In the genomic region with DNA sequence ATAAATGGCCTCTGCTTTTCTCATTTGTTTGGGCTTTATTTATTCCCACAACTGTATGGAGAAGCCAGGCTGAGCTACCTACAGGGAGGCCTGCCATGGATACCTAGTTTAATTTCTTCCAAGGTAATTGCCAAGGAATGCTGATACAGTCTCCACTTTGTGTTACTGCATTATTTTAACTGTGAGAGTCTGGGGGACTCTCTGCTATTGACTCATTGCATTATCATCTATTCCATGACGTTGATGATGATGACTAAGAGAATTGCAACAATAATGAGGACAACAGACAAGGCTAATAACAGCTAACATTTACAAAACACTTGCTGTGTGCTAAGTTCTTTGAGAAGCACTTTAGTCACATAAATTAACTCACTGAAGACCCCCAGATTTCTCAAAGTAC, we compare ENCODE assay signal across 14 cellular contexts.
DNase-seq lines count a peak whose midpoint lies in the region; ATAC-seq and TF ChIP-seq lines count a peak whose summit lies in the region.
"Had no signal": no experiment of that assay in that cellular context is flagged by ENCODE, and none has a peak within 500 bp of the region (broad histone marks: within the 10 kb centered on the region; RNA-seq: fewer than 3 reads in every experiment).

No MANE protein-coding gene starts in this region.

- no TSS peak for BruUV-seq in A673 (replicated peaks; lab: Mats Ljungman, UMichigan)

- TF ChIP-seq CTCF in A673 (conservative IDR thresholded peaks at IDR 0.05; ENCODE audit: low read depth, low read length) (no peak), HFF-Myc (IDR thresholded peaks at IDR 0.05; ENCODE audit: low read depth, low read length, missing control alignments) (no peak), foreskin fibroblast (IDR thresholded peaks at IDR 0.05; ENCODE audit: low read depth, low read length) (no peak), mesothelial cell of epicardium (IDR thresholded peaks at IDR 0.05; ENCODE audit: unreplicated experiment) (no peak)

- POLR2A ChIA-PET in A673 (lab: Charles Lee; ENCODE audit: low non-redundant PET): no interaction called here

- H3K27ac Mint-ChIP-seq in T-helper 17 cell (no peak overlapping the region), mesothelial cell of epicardium (no peak overlapping the region)
- H3K27ac Mint-ChIP-seq: activated naive CD4-positive, alpha-beta T cell treated with anti-CD3 and anti-CD28 coated beads, Interleukin-2, amount 50 U/mL, for 72 hours; T-helper 1 cell treated with Interleukin-12 subunit alpha and Interleukin-12 subunit beta and Interleukin-4 antibody, amounts not matched to agents 30 μg/mL and 1 μg/mL, for 36 hours had no signal

- H3K36me3 ChIP-seq in A673 (ENCODE audit: insufficient read depth, low read length, poor library complexity, severe bottlenecking): no peaks in the 10 kb centered on the region
- no peaks in the 10 kb centered on the region for H3K36me3 ChIP-seq in adipocyte (ENCODE audit: control insufficient read depth, insufficient read depth, low read length, severe bottlenecking)
- H3K36me3 ChIP-seq: tibial nerve had no signal

- peaks cover 2% of the 10 kb centered on the region for H3K9me3 Mint-ChIP-seq in activated T-cell treated with anti-CD3 and anti-CD28 coated beads, Interleukin-2, amount 50 U/mL, for 4 hours
- peaks cover 3% of the 10 kb centered on the region for H3K9me3 Mint-ChIP-seq in mesothelial cell of epicardium
- H3K9me3 Mint-ChIP-seq: activated naive CD4-positive, alpha-beta T cell treated with anti-CD3 and anti-CD28 coated beads, Interleukin-2, amount 50 U/mL, for 72 hours; T-helper 1 cell treated with Interleukin-12 subunit alpha and Interleukin-12 subunit beta and Interleukin-4 antibody, amounts not matched to agents 30 μg/mL and 1 μg/mL, for 36 hours had no signal

- H3K27me3 Mint-ChIP-seq in T-helper 17 cell: peaks cover 8% of the 10 kb centered on the region
- H3K27me3 Mint-ChIP-seq in activated T-cell treated with anti-CD3 and anti-CD28 coated beads, Interleukin-2, amount 50 U/mL, for 4 hours (ENCODE audit: low read depth): peaks cover 3% of the 10 kb centered on the region
- no peaks in the 10 kb centered on the region for H3K27me3 Mint-ChIP-seq in mesothelial cell of epicardium (ENCODE audit: low read depth)

- intact Hi-C loops in A673 (cut with micrococcal nuclease; ENCODE audit: unreplicated experiment): no loop called here

- H3K36me3 Mint-ChIP-seq in T-helper 17 cell (ENCODE audit: low read depth) (no peaks in the 10 kb centered on the region), mesothelial cell of epicardium (no peaks in the 10 kb centered on the region)
- H3K36me3 Mint-ChIP-seq in activated T-cell treated with anti-CD3 and anti-CD28 coated beads, Interleukin-2, amount 50 U/mL, for 4 hours (ENCODE audit: insufficient read depth): no peaks in the 10 kb centered on the region
- H3K36me3 Mint-ChIP-seq: activated naive CD4-positive, alpha-beta T cell treated with anti-CD3 and anti-CD28 coated beads, Interleukin-2, amount 50 U/mL, for 72 hours had no signal

- H3K4me3 ChIP-seq in A673 (ENCODE audit: low read depth, low read length, poor library complexity, severe bottlenecking) (no peak overlapping the region), HFF-Myc (replicated peaks; ENCODE audit: low read depth, low read length) (no peak overlapping the region), adipocyte (ENCODE audit: low read length) (no peak overlapping the region), foreskin fibroblast (ENCODE audit: low read depth in 1 of 2, low read length in 2 of 2) (no peak overlapping the region)
- H3K4me3 ChIP-seq: tibial nerve had no signal

- H3K4me1 Mint-ChIP-seq in T-helper 17 cell (no peaks in the 10 kb centered on the region), mesothelial cell of epicardium (no peaks in the 10 kb centered on the region)
- no peaks in the 10 kb centered on the region for H3K4me1 Mint-ChIP-seq in activated T-cell treated with anti-CD3 and anti-CD28 coated beads, Interleukin-2, amount 50 U/mL, for 4 hours (ENCODE audit: low read depth)

- CTCF ChIA-PET in A673 (lab: Charles Lee): no interaction called here

- H3K9ac ChIP-seq in adipocyte (ENCODE audit: low read length): no peak overlapping the region

- DNase-seq in A673 (ENCODE audit: low spot score) (peak; percentile 37), HFF-Myc (ENCODE audit: extremely low read depth, low read depth) (peak; percentile 43), adipocyte (ENCODE audit: low read depth) (peak; percentile 72), foreskin fibroblast (peak; percentile 84 to 91), GOT3 (lab: John Stamatoyannopoulos, UW) (no peak), T-helper 17 cell (no peak), mesothelial cell of epicardium (ENCODE audit: low spot score in 2 of 2, unreplicated experiment in 2 of 2) (no peak)
- DNase-seq in activated T-cell treated with anti-CD3 and anti-CD28 coated beads, Interleukin-2, amount 50 U/mL, for 4 hours: no peak
- DNase-seq: NCI-H1436 treated with DMSO at 0.1 percent for 48 hours, NCI-H748 treated with DMSO at 0.1 percent for 48 hours, right cardiac atrium had no signal

- no peak overlapping the region for H3K4me3 Mint-ChIP-seq in T-helper 17 cell
- H3K4me3 Mint-ChIP-seq in activated T-cell treated with anti-CD3 and anti-CD28 coated beads, Interleukin-2, amount 50 U/mL, for 4 hours: no peak overlapping the region
- H3K4me3 Mint-ChIP-seq in mesothelial cell of epicardium: no peak overlapping the region
- H3K4me3 Mint-ChIP-seq: T-helper 1 cell treated with Interleukin-12 subunit alpha and Interleukin-12 subunit beta and Interleukin-4 antibody, amounts not matched to agents 30 μg/mL and 1 μg/mL, for 36 hours had no signal

- H3K9me3 ChIP-seq in A673 (ENCODE audit: low read depth, low read length, poor library complexity, severe bottlenecking) (no peaks in the 10 kb centered on the region), adipocyte (ENCODE audit: control insufficient read depth, low read length) (no peaks in the 10 kb centered on the region), T-helper 17 cell (ENCODE audit: control insufficient read depth, low read length, poor library complexity, severe bottlenecking) (no peaks in the 10 kb centered on the region)
- H3K9me3 ChIP-seq: tibial nerve had no signal

- H3K27me3 ChIP-seq in A673 (replicated peaks; ENCODE audit: insufficient read depth, low read depth, low read length, poor library complexity) (no peaks in the 10 kb centered on the region), adipocyte (replicated peaks; ENCODE audit: control insufficient read depth, insufficient read depth, low read length) (no peaks in the 10 kb centered on the region)
- H3K27me3 ChIP-seq: tibial nerve had no signal

- no peak overlapping the region for H3K27ac ChIP-seq in A673 (ENCODE audit: low read depth, low read length, poor library complexity, severe bottlenecking)
- H3K27ac ChIP-seq: tibial nerve had no signal

- H3K4me1 ChIP-seq in A673 (ENCODE audit: insufficient read depth, low read length, poor library complexity, severe bottlenecking) (no peaks in the 10 kb centered on the region), adipocyte (ENCODE audit: control insufficient read depth, insufficient read depth, low read length) (peaks cover 13% of the 10 kb centered on the region)
- H3K4me1 ChIP-seq: tibial nerve had no signal

- ATAC-seq in T-helper 17 cell: no peak
- no peak for ATAC-seq in activated T-cell treated with anti-CD3 and anti-CD28 coated beads, Interleukin-2, amount 50 U/mL, for 4 hours
- ATAC-seq: activated naive CD4-positive, alpha-beta T cell treated with anti-CD3 and anti-CD28 coated beads, Interleukin-2, amount 50 U/mL, for 72 hours had no signal

Comparison
In these comparisons a context has a peak if more than half of its experiments do, and no peak if none do; other contexts are left out.
1. DNase-seq: peak in A673 (single experiment), HFF-Myc (single experiment), adipocyte (single experiment) and foreskin fibroblast (2 of 2); none in GOT3 (single experiment), T-helper 17 cell (0 of 3), activated T-cell treated with anti-CD3 and anti-CD28 coated beads, Interleukin-2, amount 50 U/mL, for 4 hours (single experiment) and mesothelial cell of epicardium (0 of 2).